In the genomic region with DNA sequence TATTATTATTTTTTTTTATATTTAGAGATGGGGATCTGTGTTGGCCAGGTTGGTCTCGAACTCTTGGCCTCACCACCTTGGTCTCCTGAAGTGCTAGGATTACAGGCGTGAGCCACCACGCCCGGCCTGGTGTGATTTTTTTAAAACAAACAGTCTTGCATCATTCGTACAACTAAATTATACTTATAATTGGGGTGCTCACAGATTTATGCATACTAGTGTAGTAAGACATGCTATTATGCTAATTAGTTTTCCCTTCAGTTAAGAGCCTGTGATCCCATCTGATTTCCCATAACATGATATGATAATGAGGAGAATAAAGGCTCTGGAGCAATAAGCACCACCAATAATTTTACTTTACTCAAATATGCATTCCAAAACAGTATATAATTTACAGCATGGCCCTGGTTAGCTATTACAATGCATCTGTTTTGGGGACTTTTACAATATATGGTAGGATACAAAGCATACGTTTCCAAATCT, we compare ENCODE assay signal across 9 cellular contexts. TPM values are rescaled to one million over a fixed set of nuclear protein-coding genes. Genes with fewer than 3 reads are reported as not detected.
DNase-seq lines count a peak whose midpoint lies in the region; FAIRE-seq and TF ChIP-seq lines count a peak whose summit lies in the region.
"Had no signal": no experiment of that assay in that cellular context is flagged by ENCODE, and none has a peak within 500 bp of the region (broad histone marks: within the 10 kb centered on the region; RNA-seq: fewer than 3 reads in every experiment).

No MANE protein-coding gene starts in this region.

- peak overlapping the region; percentile 94 for H3K4me2 ChIP-seq in astrocyte (ENCODE audit: low read length)

- TF ChIP-seq RAD21 in liver (IDR thresholded peaks at IDR 0.05), result no peak

- no peak for TF ChIP-seq POLR2A in transverse colon (IDR thresholded peaks at IDR 0.05)

- peaks cover 50% of the 10 kb centered on the region for H4K20me1 ChIP-seq in astrocyte (ENCODE audit: insufficient read depth, low read length)

- H3K36me3 Mint-ChIP-seq in astrocyte (ENCODE audit: low read depth, unreplicated experiment), result no peaks in the 10 kb centered on the region

- peaks cover 9% of the 10 kb centered on the region for H3K4me1 Mint-ChIP-seq in astrocyte (ENCODE audit: low read depth, unreplicated experiment)

- H3K9me3 ChIP-seq in astrocyte (ENCODE audit: insufficient read depth, low read depth, low read length) (no peaks in the 10 kb centered on the region), liver (ENCODE audit: control insufficient read depth in 4 of 4, low read length in 3 of 4) (no peaks in the 10 kb centered on the region), transverse colon (no peaks in the 10 kb centered on the region)

- H3K27ac ChIP-seq in astrocyte (ENCODE audit: low read depth, low read length) (peak overlapping the region; percentile 78), liver (ENCODE audit: low read depth in 1 of 2, low read length in 2 of 2) (peak overlapping the region; percentile 84 to 94), transverse colon (peak overlapping the region; percentile 88 to 96 (median 93))

- no peak for TF ChIP-seq EP300 in transverse colon (IDR thresholded peaks at IDR 0.05; ENCODE audit: low read depth)

- H3K9ac ChIP-seq in astrocyte (ENCODE audit: low read length) (peak overlapping the region; percentile 92), liver (ENCODE audit: low read depth in 1 of 2, low read length in 2 of 2) (peak overlapping the region in 1 of 2 donors; percentile 91)

- TF ChIP-seq CTCF in astrocyte (IDR thresholded peaks at IDR 0.05; ENCODE audit: insufficient read depth, low read depth, low read length) (no peak), liver (IDR thresholded peaks at IDR 0.05; ENCODE audit: low read depth, low read length, missing input control) (no peak), transverse colon (IDR thresholded peaks at IDR 0.05) (no peak)

- H3K9me3 Mint-ChIP-seq in astrocyte (ENCODE audit: unreplicated experiment), result no peaks in the 10 kb centered on the region
- H3K9me3 Mint-ChIP-seq: activated T-helper 2 cell treated with anti-CD3 and anti-CD28 coated beads, Interferon-gamma antibody, Interleukin-2, Interleukin-4, amounts not matched to agents 10 μg/mL and 5 μg/mL and 100 μg/mL, durations not matched to agents 14 hours and 24 hours and 36 hours had no signal

- no peaks in the 10 kb centered on the region for H3K27me3 ChIP-seq in astrocyte (ENCODE audit: insufficient read depth, low read length)
- H3K27me3 ChIP-seq in liver (ENCODE audit: control insufficient read depth in 4 of 4, insufficient read depth in 4 of 4, low read length in 3 of 4), result no peaks in the 10 kb centered on the region
- no peaks in the 10 kb centered on the region for H3K27me3 ChIP-seq in transverse colon

- no peak overlapping the region for H3K4me3 Mint-ChIP-seq in astrocyte (ENCODE audit: unreplicated experiment)

- peak; percentile 66 for DNase-seq in NCI-H82 (lab: John Stamatoyannopoulos, UW)
- no peak for DNase-seq in NCI-H82 treated with DMSO at 0.1 percent for 48 hours (lab: John Stamatoyannopoulos, UW; ENCODE audit: unreplicated experiment)
- DNase-seq in astrocyte (ENCODE audit: low read depth), result no peak
- DNase-seq in transverse colon, result no peak
- DNase-seq in kidney glomerular epithelial cell (lab: John Stamatoyannopoulos, UW), result no peak
- DNase-seq in NCI-H1436 (lab: John Stamatoyannopoulos, UW), result no peak
- no peak for DNase-seq in mucosa of gallbladder (ENCODE audit: low spot score)

- in situ Hi-C loops in transverse colon (cut with MboI; ENCODE audit: low pct_ligation_motif_present in 1 of 4, low pct_unique_long_range_greater_than_20kb in 1 of 4, low sequenced_read_pairs in 3 of 4), result loop anchor here in 1 of 4 donors (25.0 kb wide), 1 partner anchor 128 kb away; no protein-coding TSS in a partner anchor

- H3K27me3 Mint-ChIP-seq in astrocyte (ENCODE audit: low read depth, unreplicated experiment), result no peaks in the 10 kb centered on the region

- intact Hi-C loops in transverse colon (cut with DNase I; ENCODE audit: low total_unique reads), result loop anchor here (5.0 kb wide), 1 partner anchor 143 kb away; the partner anchor contains the start of gene SMIM29

- WGBS in liver, result 59% methylated on average over 6 of the region's 6 CpGs
- 53 to 72% methylated on average over 6 of the region's 6 CpGs for WGBS in transverse colon (ENCODE audit: low coverage in 1 of 2), 2 donors

- H3K4me1 ChIP-seq in astrocyte (ENCODE audit: insufficient read depth, low read length) (peaks cover 7% of the 10 kb centered on the region), liver (ENCODE audit: control insufficient read depth in 4 of 4, insufficient read depth in 4 of 4, low read length in 3 of 4) (peaks cover 9 to 35% (median 27%) of the 10 kb centered on the region in 4 donors), transverse colon (peaks cover 6 to 55% (median 27%) of the 10 kb centered on the region in 4 donors)

- H3K4me3 ChIP-seq in astrocyte (ENCODE audit: insufficient read depth, low read depth, low read length) (peak overlapping the region; percentile 77), liver (ENCODE audit: low read depth in 1 of 3, low read length in 3 of 3) (peak overlapping the region; percentile 70 to 89 (median 77)), transverse colon (peak overlapping the region in 2 of 4 donors; percentile 81 to 82)

- no peak overlapping the region for H3K27ac Mint-ChIP-seq in astrocyte (ENCODE audit: unreplicated experiment)
- H3K27ac Mint-ChIP-seq: activated T-helper 2 cell treated with anti-CD3 and anti-CD28 coated beads, Interferon-gamma antibody, Interleukin-2, Interleukin-4, amounts not matched to agents 10 μg/mL and 5 μg/mL and 100 μg/mL, durations not matched to agents 14 hours and 24 hours and 36 hours had no signal

- no peak for FAIRE-seq in astrocyte (lab: Jason Lieb, UNC)

- H3K36me3 ChIP-seq in astrocyte (ENCODE audit: insufficient read depth, low read length) (no peaks in the 10 kb centered on the region), liver (ENCODE audit: control insufficient read depth in 4 of 4, insufficient read depth in 3 of 4, low read depth in 1 of 4, low read length in 3 of 4) (no peaks in the 10 kb centered on the region), transverse colon (no peaks in the 10 kb centered on the region)

- H3K79me2 ChIP-seq in astrocyte (ENCODE audit: insufficient read depth, low read length), result peaks cover 75% of the 10 kb centered on the region

- no peak overlapping the region for H2AFZ ChIP-seq in astrocyte (ENCODE audit: low read depth, low read length)

TF ChIP-seq in liver, 16 proteins besides CTCF, POLR2A, EP300 and RAD21 (continues in another document):
- TF ChIP-seq FOXA2 (IDR thresholded peaks at IDR 0.05), result no peak
- TF ChIP-seq FOXA1 (IDR thresholded peaks at IDR 0.05), result no peak
- TF ChIP-seq HNF4A (conservative IDR thresholded peaks at IDR 0.05), result no peak
- TF ChIP-seq, protein P1, sequence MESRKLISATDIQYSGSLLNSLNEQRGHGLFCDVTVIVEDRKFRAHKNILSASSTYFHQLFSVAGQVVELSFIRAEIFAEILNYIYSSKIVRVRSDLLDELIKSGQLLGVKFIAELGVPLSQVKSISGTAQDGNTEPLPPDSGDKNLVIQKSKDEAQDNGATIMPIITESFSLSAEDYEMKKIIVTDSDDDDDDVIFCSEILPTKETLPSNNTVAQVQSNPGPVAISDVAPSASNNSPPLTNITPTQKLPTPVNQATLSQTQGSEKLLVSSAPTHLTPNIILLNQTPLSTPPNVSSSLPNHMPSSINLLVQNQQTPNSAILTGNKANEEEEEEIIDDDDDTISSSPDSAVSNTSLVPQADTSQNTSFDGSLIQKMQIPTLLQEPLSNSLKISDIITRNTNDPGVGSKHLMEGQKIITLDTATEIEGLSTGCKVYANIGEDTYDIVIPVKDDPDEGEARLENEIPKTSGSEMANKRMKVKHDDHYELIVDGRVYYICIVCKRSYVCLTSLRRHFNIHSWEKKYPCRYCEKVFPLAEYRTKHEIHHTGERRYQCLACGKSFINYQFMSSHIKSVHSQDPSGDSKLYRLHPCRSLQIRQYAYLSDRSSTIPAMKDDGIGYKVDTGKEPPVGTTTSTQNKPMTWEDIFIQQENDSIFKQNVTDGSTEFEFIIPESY (IDR thresholded peaks at IDR 0.05), result no peak
- TF ChIP-seq JUND (IDR thresholded peaks at IDR 0.05), result no peak
- TF ChIP-seq NR2F2 (IDR thresholded peaks at IDR 0.05), result no peak
- no peak for TF ChIP-seq ATF3 (IDR thresholded peaks at IDR 0.05)
- TF ChIP-seq EGR1 (IDR thresholded peaks at IDR 0.05; ENCODE audit: low read depth in 2 of 2), result no peak

RNA-seq across cellular contexts. Expression of gene NUDT3, which starts 1.9 kb away (rescaled TPM):
- 16.3 and 16.7 TPM in 2 replicates for total RNA-seq in astrocyte
- total RNA-seq in liver, result 10 to 100 TPM; 11.3 to 20.2 TPM
- polyA plus RNA-seq in liver, result 1 to 10 TPM; 3.2 to 7.6 TPM
- total RNA-seq in transverse colon, result 10 to 100 TPM in 3 of 4 donors, 1 to 10 TPM in 1; 9.6 to 27.9 (median 16.9) TPM
- total RNA-seq in mucosa of gallbladder, result 30.7 TPM

RNA-seq across cellular contexts. Expression of gene RPS10, which starts 35.3 kb away (rescaled TPM):
- 1,221 and 1,326 TPM in 2 replicates for total RNA-seq in astrocyte
- total RNA-seq in liver, result 100 to 1,000 TPM; 744 to 970 TPM
- polyA plus RNA-seq in liver, result 100 to 1,000 TPM; 294 to 920 TPM
- total RNA-seq in transverse colon, result 1,000 to 10,000 TPM in 3 of 4 donors, 100 to 1,000 TPM in 1; 892 to 1,969 (median 1,491) TPM
- total RNA-seq in mucosa of gallbladder, result 896 TPM
